ENCODE assay signal across 8 cellular contexts in genomic region chr1:21232044-21232443, GRCh38. TPM values are rescaled to one million over a fixed set of nuclear protein-coding genes. Genes with fewer than 3 reads are reported as not detected.
DNase-seq lines count a peak whose midpoint lies in the region; ATAC-seq and TF ChIP-seq lines count a peak whose summit lies in the region.

No MANE protein-coding gene starts in this region.

- no peaks in the 10 kb centered on the region for H3K36me3 ChIP-seq in Panc1 (ENCODE audit: control insufficient read depth, insufficient read depth, low read length)

- H3K4me3 ChIP-seq in Panc1 (ENCODE audit: low read depth in 2 of 2, low read length in 2 of 2) = no peak overlapping the region

- H3K27me3 Mint-ChIP-seq in MCF 10A (ENCODE audit: insufficient read depth, unreplicated experiment) = no peaks in the 10 kb centered on the region

- no peaks in the 10 kb centered on the region for H3K4me1 Mint-ChIP-seq in MCF 10A (ENCODE audit: insufficient read depth, unreplicated experiment)

- intact Hi-C loops in Panc1 (cut with micrococcal nuclease; ENCODE audit: unreplicated experiment) = loop anchor here (1.0 kb wide), 1 partner anchor 136 kb away; no protein-coding TSS in a partner anchor
- intact Hi-C loops in MCF 10A (cut with micrococcal nuclease) = loop anchor here (1.0 to 10.0 kb wide), 5 partner anchors 23 to 1183 kb away; no protein-coding TSS in a partner anchor

- BruUV-seq in Panc1 (replicated peaks; lab: Mats Ljungman, UMichigan) (no TSS peak), MCF 10A (replicated peaks; lab: Mats Ljungman, UMichigan) (no TSS peak)

- in situ Hi-C loops in Panc1 (cut with HindIII; ENCODE audit: low pct_unique_long_range_greater_than_20kb, low sequenced_read_pairs) = no loop called here

- no peaks in the 10 kb centered on the region for H3K9me3 ChIP-seq in Panc1 (ENCODE audit: control insufficient read depth, insufficient read depth, low read depth, low read length)

- no peak overlapping the region for H3K27ac ChIP-seq in Panc1 (ENCODE audit: low read length)

- peaks cover 30% of the 10 kb centered on the region for H3K36me3 Mint-ChIP-seq in MCF 10A (ENCODE audit: insufficient read depth, unreplicated experiment)

- ATAC-seq in Panc1 = peak; percentile 83
- no peak for ATAC-seq in HG02588 (IDR thresholded peaks at IDR 0.05; ENCODE audit: unreplicated experiment)

- peak; percentile 90 for TF ChIP-seq CTCF in Panc1 (IDR thresholded peaks at IDR 0.05)
- TF ChIP-seq CTCF in MCF 10A (IDR thresholded peaks at IDR 0.05; ENCODE audit: unreplicated experiment) = peak; percentile 77

- no peaks in the 10 kb centered on the region for H3K4me1 ChIP-seq in Panc1 (ENCODE audit: control insufficient read depth, insufficient read depth, low read length)

- H3K27ac Mint-ChIP-seq in MCF 10A (ENCODE audit: low read depth, unreplicated experiment) = no peak overlapping the region

- no peaks in the 10 kb centered on the region for H3K27me3 ChIP-seq in Panc1 (ENCODE audit: control insufficient read depth, insufficient read depth, low read length)

- no peak overlapping the region for H3K4me3 Mint-ChIP-seq in MCF 10A (ENCODE audit: unreplicated experiment)

- CTCF ChIA-PET in Panc1 (lab: Charles Lee) (interaction anchor here (0.6 to 1.8 kb wide), 8 partner anchors 12 to 535 kb away, joined by 3 to 20 read pairs (median 4); no protein-coding TSS in a partner anchor), MCF 10A (lab: Yijun Ruan, JAX) (interaction anchor here (0.6 to 12.9 kb wide), 47 partner anchors 8 to 1383 kb away, joined by 3 to 283 read pairs (median 4); partner anchors contain the start of gene ECE1)

- DNase-seq in DMS53 treated with DMSO at 0.1 percent for 48 hours (lab: John Stamatoyannopoulos, UW; ENCODE audit: unreplicated experiment) = peak; percentile 36
- DNase-seq in HT1080 (ENCODE audit: low read depth) = peak; percentile 53
- DNase-seq in Panc1 (ENCODE audit: low read depth, low spot score) = no peak
- peak; percentile 79 for DNase-seq in MCF 10A (ENCODE audit: unreplicated experiment)
- peak; percentile 37 for DNase-seq in iris pigment epithelial cell (ENCODE audit: low read depth)
- peak; percentile 43 for DNase-seq in stromal cell of bone marrow (ENCODE audit: low read depth)
- DNase-seq in stimulated activated CD4-positive, alpha-beta T cell treated with anti-CD3 and anti-CD28 coated beads, Interleukin-4, amount 100 ng/mL, for 4 hours = no peak

- POLR2A ChIA-PET in Panc1 (lab: Charles Lee) = interaction anchor here (0.7 kb wide), 1 partner anchor 315 kb away, joined by 13 read pairs; no protein-coding TSS in a partner anchor
- POLR2A ChIA-PET in MCF 10A (lab: Yijun Ruan, JAX) = no interaction called here

- no peaks in the 10 kb centered on the region for H3K9me3 Mint-ChIP-seq in MCF 10A (ENCODE audit: unreplicated experiment)

RNA-seq across cellular contexts. Expression of gene EIF4G3, which starts 55.3 kb away (rescaled TPM):
- total RNA-seq in HT1080 (2014; rRNA removed; shearing (Covaris generic)) = 29.7 and 32.3 TPM in 2 replicates
- 25.5 and 32.8 TPM in 2 replicates for polyA plus RNA-seq in HT1080 (2015; cell fraction: cytosol; rRNA removed)
- 82.2 and 104 TPM in 2 replicates for polyA plus RNA-seq in HT1080 (2015; cell fraction: nucleus; rRNA removed)
- total RNA-seq in Panc1 (2021; ENCODE audit: unreplicated experiment) = 78.6 TPM
- polyA plus RNA-seq in Panc1 (2012; ENCODE audit: insufficient read length) = 43.8 TPM
- 87.6 and 99.0 TPM in 2 replicates for total RNA-seq in MCF 10A (2022)

RNA-seq across cellular contexts. Expression of gene ECE1, which starts 58.2 kb away (rescaled TPM):
- total RNA-seq in HT1080 (2014; rRNA removed; shearing (Covaris generic)) = 66.6 and 72.6 TPM in 2 replicates
- polyA plus RNA-seq in HT1080 (2015; cell fraction: cytosol; rRNA removed) = 103 and 119 TPM in 2 replicates
- 211 and 256 TPM in 2 replicates for polyA plus RNA-seq in HT1080 (2015; cell fraction: nucleus; rRNA removed)
- total RNA-seq in Panc1 (2021; ENCODE audit: unreplicated experiment) (192 TPM), MCF 10A (2022) (40.0 and 46.8 TPM in 2 replicates)
- 250 TPM for polyA plus RNA-seq in Panc1 (2012; ENCODE audit: insufficient read length)

Comparison
In these comparisons a context has a peak if more than half of its experiments do, and no peak if none do; other contexts are left out.
1. DNase-seq: peak in DMS53 treated with DMSO at 0.1 percent for 48 hours (single experiment), HT1080 (single experiment), MCF 10A (single experiment), iris pigment epithelial cell (single experiment) and stromal cell of bone marrow (single experiment); none in Panc1 (single experiment) and stimulated activated CD4-positive, alpha-beta T cell treated with anti-CD3 and anti-CD28 coated beads, Interleukin-4, amount 100 ng/mL, for 4 hours (0 of 2).